In the genomic region with DNA sequence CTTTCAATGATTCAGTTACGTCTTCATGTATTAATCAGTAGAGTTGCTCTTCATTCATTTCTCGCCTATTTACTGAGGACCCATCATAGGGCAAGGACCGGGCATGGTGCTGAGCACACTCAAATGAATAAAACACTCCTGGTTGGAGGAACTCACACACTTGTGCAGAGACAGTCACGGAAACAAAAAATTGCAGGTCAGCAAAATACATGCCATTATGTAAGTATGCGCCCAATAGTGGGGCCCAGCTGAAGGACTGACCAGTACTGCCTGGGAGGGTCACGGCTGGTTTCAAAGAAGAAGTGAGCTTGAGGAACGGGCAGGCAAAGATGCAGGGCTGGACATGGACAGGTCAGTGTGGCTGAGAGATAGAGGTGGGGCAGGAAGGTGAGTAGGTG, we compare ENCODE assay signal across 1 cellular context.
TF ChIP-seq lines count a peak whose summit lies in the region.

No MANE protein-coding gene starts in this region.

TF ChIP-seq in GM23338, 12 proteins besides CTCF, POLR2A, EP300 and RAD21 (continued from another document):
- TF ChIP-seq, protein P1, sequence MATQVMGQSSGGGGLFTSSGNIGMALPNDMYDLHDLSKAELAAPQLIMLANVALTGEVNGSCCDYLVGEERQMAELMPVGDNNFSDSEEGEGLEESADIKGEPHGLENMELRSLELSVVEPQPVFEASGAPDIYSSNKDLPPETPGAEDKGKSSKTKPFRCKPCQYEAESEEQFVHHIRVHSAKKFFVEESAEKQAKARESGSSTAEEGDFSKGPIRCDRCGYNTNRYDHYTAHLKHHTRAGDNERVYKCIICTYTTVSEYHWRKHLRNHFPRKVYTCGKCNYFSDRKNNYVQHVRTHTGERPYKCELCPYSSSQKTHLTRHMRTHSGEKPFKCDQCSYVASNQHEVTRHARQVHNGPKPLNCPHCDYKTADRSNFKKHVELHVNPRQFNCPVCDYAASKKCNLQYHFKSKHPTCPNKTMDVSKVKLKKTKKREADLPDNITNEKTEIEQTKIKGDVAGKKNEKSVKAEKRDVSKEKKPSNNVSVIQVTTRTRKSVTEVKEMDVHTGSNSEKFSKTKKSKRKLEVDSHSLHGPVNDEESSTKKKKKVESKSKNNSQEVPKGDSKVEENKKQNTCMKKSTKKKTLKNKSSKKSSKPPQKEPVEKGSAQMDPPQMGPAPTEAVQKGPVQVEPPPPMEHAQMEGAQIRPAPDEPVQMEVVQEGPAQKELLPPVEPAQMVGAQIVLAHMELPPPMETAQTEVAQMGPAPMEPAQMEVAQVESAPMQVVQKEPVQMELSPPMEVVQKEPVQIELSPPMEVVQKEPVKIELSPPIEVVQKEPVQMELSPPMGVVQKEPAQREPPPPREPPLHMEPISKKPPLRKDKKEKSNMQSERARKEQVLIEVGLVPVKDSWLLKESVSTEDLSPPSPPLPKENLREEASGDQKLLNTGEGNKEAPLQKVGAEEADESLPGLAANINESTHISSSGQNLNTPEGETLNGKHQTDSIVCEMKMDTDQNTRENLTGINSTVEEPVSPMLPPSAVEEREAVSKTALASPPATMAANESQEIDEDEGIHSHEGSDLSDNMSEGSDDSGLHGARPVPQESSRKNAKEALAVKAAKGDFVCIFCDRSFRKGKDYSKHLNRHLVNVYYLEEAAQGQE (IDR thresholded peaks at IDR 0.05; ENCODE audit: unreplicated experiment) = no peak
